ENCODE assay signal across 21 cellular contexts in the genomic region with DNA sequence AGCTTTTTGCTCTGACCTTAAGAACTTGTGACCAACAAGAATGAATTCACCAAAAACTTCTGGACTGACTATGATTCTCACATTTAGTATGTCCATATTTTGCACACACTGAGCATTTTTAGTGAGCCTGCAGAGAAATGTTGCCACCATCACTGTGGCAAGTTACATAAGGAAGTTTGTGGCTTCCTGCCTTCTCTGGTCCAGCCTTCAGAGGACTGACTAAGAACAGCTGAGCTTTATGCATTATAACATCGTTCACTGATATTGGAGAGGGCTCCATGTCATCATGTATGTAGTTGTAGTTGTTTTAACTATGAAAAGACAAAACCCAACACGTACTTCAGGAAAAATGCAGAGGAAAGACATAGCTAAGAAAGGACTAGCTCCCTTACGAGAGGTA.
"Had no signal": no experiment of that assay in that cellular context is flagged by ENCODE, and none has a peak within 500 bp of the region (broad histone marks: within the 10 kb centered on the region; RNA-seq: fewer than 3 reads in every experiment).

No MANE protein-coding gene starts in this region.

- H3K9me3 ChIP-seq: colonic mucosa, heart left ventricle, thyroid gland had no signal

- ATAC-seq: activated naive CD4-positive, alpha-beta T cell treated with anti-CD3 and anti-CD28 coated beads, Interleukin-2, amount 50 U/mL, for 72 hours; heart left ventricle; left colon; right cardiac atrium; WTC11 had no signal

- H3K4me1 Mint-ChIP-seq: memory B cell, WTC11 had no signal

- H3K4me1 ChIP-seq: colonic mucosa, heart left ventricle, parathyroid adenoma, thyroid gland had no signal

- H3K36me3 Mint-ChIP-seq: activated naive CD4-positive, alpha-beta T cell treated with anti-CD3 and anti-CD28 coated beads, Interleukin-2, amount 50 U/mL, for 72 hours; memory B cell; WTC11 had no signal

- H2AFZ ChIP-seq: parathyroid adenoma had no signal

- H3K4me3 ChIP-seq: colonic mucosa, heart left ventricle, thyroid gland had no signal

- FAIRE-seq: astrocyte had no signal

- H3K36me3 ChIP-seq: colonic mucosa, heart left ventricle, thyroid gland had no signal

- H3K79me2 ChIP-seq: parathyroid adenoma had no signal

- H3K27ac Mint-ChIP-seq: activated naive CD4-positive, alpha-beta T cell treated with anti-CD3 and anti-CD28 coated beads, Interleukin-2, amount 50 U/mL, for 72 hours; activated T-helper 1 cell treated with anti-CD3 and anti-CD28 coated beads, Interleukin-12 subunit alpha, Interleukin-12 subunit beta, Interleukin-2, Interleukin-4 antibody, amounts not matched to agents 30 ng/mL and 10 ng/mL and 1 ng/mL, durations not matched to agents 14 hours and 24 hours and 36 hours; memory B cell; nephron progenitor cell; stimulated activated naive CD8-positive, alpha-beta T cell treated with anti-CD3 and anti-CD28 coated beads, Interleukin-15, Interleukin-2, amounts not matched to agents 100 ng/mL and 50 ng/mL, for 24 hours; WTC11 had no signal

- H3K27me3 Mint-ChIP-seq: memory B cell; stimulated activated naive CD8-positive, alpha-beta T cell treated with anti-CD3 and anti-CD28 coated beads, Interleukin-15, Interleukin-2, amounts not matched to agents 100 ng/mL and 50 ng/mL, for 24 hours had no signal

- H3K27me3 ChIP-seq: colonic mucosa, heart left ventricle, thyroid gland had no signal

- H3K9me3 Mint-ChIP-seq: activated naive CD4-positive, alpha-beta T cell treated with anti-CD3 and anti-CD28 coated beads, Interleukin-2, amount 50 U/mL, for 72 hours; activated T-helper 1 cell treated with anti-CD3 and anti-CD28 coated beads, Interleukin-12 subunit alpha, Interleukin-12 subunit beta, Interleukin-2, Interleukin-4 antibody, amounts not matched to agents 30 ng/mL and 10 ng/mL and 1 ng/mL, durations not matched to agents 14 hours and 24 hours and 36 hours; memory B cell; nephron progenitor cell; stimulated activated naive CD8-positive, alpha-beta T cell treated with anti-CD3 and anti-CD28 coated beads, Interleukin-15, Interleukin-2, amounts not matched to agents 100 ng/mL and 50 ng/mL, for 24 hours had no signal

- H3K9ac ChIP-seq: parathyroid adenoma had no signal

- H3K27ac ChIP-seq: colonic mucosa, epithelial cell of prostate, heart left ventricle, parathyroid adenoma, thyroid gland had no signal

- DNase-seq: activated CD4-positive, alpha-beta T cell treated with anti-CD3 and anti-CD28 coated beads, Interleukin-2, amount 50 U/mL, for 48 hours; colonic mucosa; heart left ventricle; islet precursor cell; left colon; nephron progenitor cell; nucleus accumbens; right cardiac atrium; stimulated activated CD4-positive, alpha-beta T cell treated with anti-CD3 and anti-CD28 coated beads, Interleukin-12 subunit alpha, Interleukin-12 subunit beta, amount 100 ng/mL, for 4 hours; stimulated activated CD4-positive, alpha-beta T cell treated with anti-CD3 and anti-CD28 coated beads, Interleukin-4, amount 100 ng/mL, for 4 hours; substantia nigra; T-helper 9 cell; thyroid gland had no signal

- H3K4me3 Mint-ChIP-seq: activated T-helper 1 cell treated with anti-CD3 and anti-CD28 coated beads, Interleukin-12 subunit alpha, Interleukin-12 subunit beta, Interleukin-2, Interleukin-4 antibody, amounts not matched to agents 30 ng/mL and 10 ng/mL and 1 ng/mL, durations not matched to agents 14 hours and 24 hours and 36 hours; memory B cell; nephron progenitor cell; stimulated activated naive CD8-positive, alpha-beta T cell treated with anti-CD3 and anti-CD28 coated beads, Interleukin-15, Interleukin-2, amounts not matched to agents 100 ng/mL and 50 ng/mL, for 24 hours; WTC11 had no signal
